11 cellular contexts compared by ENCODE assay signal in genomic region chr14:99260652-99261551, GRCh38. TPM values are rescaled to one million over a fixed set of nuclear protein-coding genes. Genes with fewer than 3 reads are reported as not detected.
DNase-seq lines count a peak whose midpoint lies in the region; ATAC-seq and TF ChIP-seq lines count a peak whose summit lies in the region.
"Had no signal": no experiment of that assay in that cellular context is flagged by ENCODE, and none has a peak within 500 bp of the region (broad histone marks: within the 10 kb centered on the region; RNA-seq: fewer than 3 reads in every experiment).

No MANE protein-coding gene starts in this region.

- H3K27me3 ChIP-seq in CD8-positive, alpha-beta T cell (ENCODE audit: insufficient read depth, low read length) = no peaks in the 10 kb centered on the region
- H3K27me3 ChIP-seq in mucosa of rectum (ENCODE audit: control insufficient read depth in 2 of 2, insufficient read depth in 2 of 2, low read length in 2 of 2) = peaks cover 0 to 5% of the 10 kb centered on the region in 2 donors

- H3K4me3 Mint-ChIP-seq in CD8-positive, alpha-beta T cell = peak overlapping the region; percentile 100
- H3K4me3 Mint-ChIP-seq in T-cell = peak overlapping the region; percentile 94 to 98 (median 96)
- peak overlapping the region; percentile 94 for H3K4me3 Mint-ChIP-seq in activated naive CD4-positive, alpha-beta T cell treated with anti-CD3 and anti-CD28 coated beads, Interleukin-2, amount 50 U/mL, for 24 hours

- peaks cover 90% of the 10 kb centered on the region for H3K4me1 ChIP-seq in CD8-positive, alpha-beta T cell (ENCODE audit: insufficient read depth, low read length)
- no peaks in the 10 kb centered on the region for H3K4me1 ChIP-seq in mucosa of rectum (ENCODE audit: control insufficient read depth in 2 of 2, insufficient read depth in 2 of 2, low read length in 2 of 2)

- H3K4me3 ChIP-seq in CD8-positive, alpha-beta T cell (ENCODE audit: low read depth, low read length) = peak overlapping the region; percentile 46
- no peak overlapping the region for H3K4me3 ChIP-seq in mucosa of rectum (ENCODE audit: low read length in 2 of 2)

- intact Hi-C loops in CD8-positive, alpha-beta T cell (cut with DNase I, micrococcal nuclease) = loop anchor here (10.0 kb wide), 2 partner anchors 206 to 804 kb away; partner anchors contain the start of gene EVL (in 1 of the 2)

- peaks cover 97% of the 10 kb centered on the region for H3K4me1 Mint-ChIP-seq in CD8-positive, alpha-beta T cell (ENCODE audit: low read depth)
- peaks cover 97 to 99% (median 98%) of the 10 kb centered on the region in 3 donors for H3K4me1 Mint-ChIP-seq in T-cell
- H3K4me1 Mint-ChIP-seq in activated naive CD4-positive, alpha-beta T cell treated with anti-CD3 and anti-CD28 coated beads, Interleukin-2, amount 50 U/mL, for 24 hours = peaks cover 98% of the 10 kb centered on the region

- peak in 5 of 7 experiments; percentile 57 to 84 (median 75) for DNase-seq in CD8-positive, alpha-beta T cell
- DNase-seq in T-cell (peak in 33 of 34 experiments; percentile 57 to 81 (median 69)), cerebellum (ENCODE audit: low spot score) (no peak), GF-D8 (lab: John Stamatoyannopoulos, UW) (no peak), NCI-H1417 (lab: John Stamatoyannopoulos, UW) (no peak)
- DNase-seq: Calu3, NCI-H2081 treated with DMSO at 0.1 percent for 48 hours had no signal

- H3K27ac ChIP-seq in CD8-positive, alpha-beta T cell (ENCODE audit: low read depth, low read length) = peak overlapping the region; percentile 97
- H3K27ac ChIP-seq in mucosa of rectum (ENCODE audit: low read depth in 2 of 2, low read length in 2 of 2) = peak overlapping the region; percentile 6 to 45
- H3K27ac ChIP-seq: HL-60 had no signal

- CTCF ChIA-PET in CD8-positive, alpha-beta T cell (lab: Charles Lee) = interaction anchor here (0.7 to 11.2 kb wide), 12 partner anchors 8 to 1283 kb away, joined by 3 to 284 read pairs (median 9); partner anchors contain the start of gene BCL11B
- CTCF ChIA-PET in T-cell (lab: Charles Lee) = interaction anchor here (0.8 to 3.6 kb wide), 7 partner anchors 10 to 73 kb away, joined by 3 to 30 read pairs (median 7); no protein-coding TSS in a partner anchor

- POLR2A ChIA-PET in CD8-positive, alpha-beta T cell (lab: Charles Lee) = interaction anchor here (1.0 to 58.6 kb wide), 9 partner anchors 8 to 1283 kb away, joined by 3 to 2179 read pairs (median 7); partner anchors contain the start of gene BCL11B
- POLR2A ChIA-PET in T-cell (lab: Charles Lee) = interaction anchor here (0.6 to 2.3 kb wide), 10 partner anchors 9 to 81 kb away, joined by 3 to 17 read pairs (median 5); no protein-coding TSS in a partner anchor

- H3K9me3 Mint-ChIP-seq in CD8-positive, alpha-beta T cell = no peaks in the 10 kb centered on the region
- H3K9me3 Mint-ChIP-seq in T-cell = no peaks in the 10 kb centered on the region
- H3K9me3 Mint-ChIP-seq in activated naive CD4-positive, alpha-beta T cell treated with anti-CD3 and anti-CD28 coated beads, Interleukin-2, amount 50 U/mL, for 24 hours = no peaks in the 10 kb centered on the region

- peak overlapping the region in 1 of 2 donors; percentile 38 for H3K9ac ChIP-seq in mucosa of rectum (ENCODE audit: low read depth in 1 of 2, low read length in 2 of 2)

- TF ChIP-seq CTCF in CD8-positive, alpha-beta T cell (IDR thresholded peaks at IDR 0.05) = no peak

- no peaks in the 10 kb centered on the region for H3K27me3 Mint-ChIP-seq in CD8-positive, alpha-beta T cell (ENCODE audit: low read depth)
- no peaks in the 10 kb centered on the region for H3K27me3 Mint-ChIP-seq in T-cell
- no peaks in the 10 kb centered on the region for H3K27me3 Mint-ChIP-seq in activated naive CD4-positive, alpha-beta T cell treated with anti-CD3 and anti-CD28 coated beads, Interleukin-2, amount 50 U/mL, for 24 hours

- peaks cover 31% of the 10 kb centered on the region for H3K36me3 ChIP-seq in CD8-positive, alpha-beta T cell (ENCODE audit: insufficient read depth, low read length)
- peaks cover 2 to 8% of the 10 kb centered on the region in 2 donors for H3K36me3 ChIP-seq in mucosa of rectum (ENCODE audit: control insufficient read depth in 2 of 2, insufficient read depth in 2 of 2, low read length in 2 of 2)

- no peaks in the 10 kb centered on the region for H3K9me3 ChIP-seq in CD8-positive, alpha-beta T cell (ENCODE audit: low read length)
- H3K9me3 ChIP-seq in mucosa of rectum (ENCODE audit: control insufficient read depth in 2 of 2, low read length in 2 of 2) = no peaks in the 10 kb centered on the region

- ATAC-seq in CD8-positive, alpha-beta T cell = peak; percentile 21
- ATAC-seq in T-cell (replicated peaks in 1 of 4) (peak; percentile 15 to 64 (median 54)), GM18502 (IDR thresholded peaks at IDR 0.05; ENCODE audit: poor library complexity, unreplicated experiment) (no peak)

- peak overlapping the region; percentile 100 for H3K27ac Mint-ChIP-seq in CD8-positive, alpha-beta T cell
- peak overlapping the region; percentile 99 to 100 for H3K27ac Mint-ChIP-seq in T-cell
- peak overlapping the region; percentile 98 for H3K27ac Mint-ChIP-seq in activated naive CD4-positive, alpha-beta T cell treated with anti-CD3 and anti-CD28 coated beads, Interleukin-2, amount 50 U/mL, for 24 hours

- peaks cover 91% of the 10 kb centered on the region for H3K36me3 Mint-ChIP-seq in CD8-positive, alpha-beta T cell
- peaks cover 64% of the 10 kb centered on the region for H3K36me3 Mint-ChIP-seq in T-cell
- peaks cover 6% of the 10 kb centered on the region for H3K36me3 Mint-ChIP-seq in activated naive CD4-positive, alpha-beta T cell treated with anti-CD3 and anti-CD28 coated beads, Interleukin-2, amount 50 U/mL, for 24 hours

RNA-seq across cellular contexts. Expression of gene BCL11B, which starts 11.1 kb away (rescaled TPM):
- total RNA-seq in CD8-positive, alpha-beta T cell = 100 to 1,000 TPM; 273 to 284 TPM
- total RNA-seq in T-cell = 100 to 1,000 TPM; 181 to 240 (median 196) TPM
- 5.1 TPM for total RNA-seq in cerebellum

Comparison
In these comparisons a context has a peak if more than half of its experiments do, and no peak if none do; other contexts are left out.
1. DNase-seq: peak in CD8-positive, alpha-beta T cell (5 of 7) and T-cell (33 of 34); none in cerebellum (single experiment), GF-D8 (single experiment) and NCI-H1417 (0 of 3).
2. RNA of gene BCL11B, which starts 11.1 kb away (total RNA-seq): 273 to 284 TPM in CD8-positive, alpha-beta T cell and 181 to 240 TPM in T-cell; 5.1 TPM in cerebellum (single experiment); every median in the first group is over 10 times any median in the second.
3. Peak in every context shown above with its lines, with median percentiles within 50 percentile points of each other: H3K27ac Mint-ChIP-seq and H3K4me3 Mint-ChIP-seq.